8 cellular contexts compared by ENCODE assay signal in the genomic region with DNA sequence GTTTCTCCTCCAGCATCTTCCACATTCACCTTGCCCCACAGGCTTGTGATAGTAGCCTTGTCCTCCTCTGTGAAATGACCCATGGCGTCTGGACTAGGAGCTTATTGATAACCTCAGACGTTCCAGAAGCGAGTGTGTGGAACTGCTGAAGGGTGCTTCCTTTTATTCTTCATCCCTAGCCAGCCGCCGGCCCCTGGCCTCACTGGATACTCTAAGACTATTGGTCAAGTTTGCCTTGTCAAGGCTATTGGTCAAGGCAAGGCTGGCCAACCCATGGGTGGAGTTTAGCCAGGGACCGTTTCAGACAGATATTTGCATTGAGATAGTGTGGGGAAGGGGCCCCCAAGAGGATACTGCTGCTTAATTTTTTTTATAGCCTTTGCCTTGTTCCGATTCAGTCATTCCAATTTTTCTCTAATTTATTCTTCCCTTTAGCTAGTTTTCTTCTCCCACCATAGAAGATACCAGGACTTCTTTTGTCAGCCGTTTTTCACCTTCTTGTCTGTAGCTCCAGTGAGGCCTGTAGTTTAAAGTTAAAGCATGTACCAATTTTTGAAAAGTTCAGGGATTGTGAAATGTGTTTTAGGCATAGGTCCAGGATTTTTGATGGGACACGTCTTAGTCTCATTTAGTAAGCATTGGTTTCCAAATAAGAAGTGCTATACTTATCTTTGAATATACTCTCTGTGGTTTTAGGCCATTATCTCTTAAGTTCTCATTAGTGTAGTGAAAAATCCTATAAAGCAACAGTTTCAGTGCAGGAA. TPM values are rescaled to one million over a fixed set of nuclear protein-coding genes. Genes with fewer than 3 reads are reported as not detected.
"Had no signal": no experiment of that assay in that cellular context is flagged by ENCODE, and none has a peak within 500 bp of the region (broad histone marks: within the 10 kb centered on the region; RNA-seq: fewer than 3 reads in every experiment).

Gene HBG2, minus strand, starts transcription at position 136 of the 764 bp plus-strand sequence. Its CDS starts 53 bp downstream, at position 83.

RNA-seq across cellular contexts. Expression of gene HBG2, which starts in this region (rescaled TPM):
- total RNA-seq: activated B cell treated with CpG ODN at 0.5 μM for 24 hours; activated CD4-positive, alpha-beta T cell treated with anti-CD3 and anti-CD28 coated beads, Interleukin-2, amount 10 ng/mL, durations not matched to agents 24 days and 14 days; activated CD8-positive, alpha-beta memory T cell treated with anti-CD3 and anti-CD28 coated beads, Interleukin-2, amount 10 ng/mL, durations not matched to agents 7 days and 5 days; activated T-helper 1 cell treated with anti-CD3 and anti-CD28 coated beads, Interleukin-12 subunit alpha, Interleukin-12 subunit beta, Interleukin-2, Interleukin-4 antibody, amounts not matched to agents 30 ng/mL and 10 ng/mL and 1 ng/mL, durations not matched to agents 14 hours and 24 hours and 36 hours; astrocyte; cardiac muscle cell; OCI-LY7; Right ventricle myocardium inferior had no signal
